In the genomic region with DNA sequence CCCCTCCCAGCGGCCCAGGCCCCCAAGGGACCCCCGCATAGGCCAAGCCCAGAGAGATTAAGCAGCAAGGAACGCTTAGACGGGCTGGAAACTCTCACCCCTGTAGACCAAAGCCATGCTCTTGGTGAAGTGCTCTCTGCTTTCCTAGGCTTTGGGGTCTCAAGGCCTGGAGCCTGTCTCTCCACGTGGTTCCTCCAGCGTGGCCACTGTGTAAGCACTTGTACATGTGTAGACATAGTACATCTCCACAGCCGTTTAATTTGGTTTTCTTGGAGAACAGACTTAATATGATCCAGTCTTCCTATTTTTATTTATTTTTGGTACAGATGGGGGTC, we compare ENCODE assay signal across 8 cellular contexts. TPM values are rescaled to one million over a fixed set of nuclear protein-coding genes. Genes with fewer than 3 reads are reported as not detected.
DNase-seq lines count a peak whose midpoint lies in the region; ATAC-seq and TF ChIP-seq lines count a peak whose summit lies in the region.

No MANE protein-coding gene starts in this region.

- peak overlapping the region; percentile 86 to 91 (median 90) for H3K9ac ChIP-seq in skeletal muscle tissue (ENCODE audit: low read depth in 1 of 3, low read length in 3 of 3)

- peak; percentile 49 for DNase-seq in activated CD8-positive, alpha-beta memory T cell treated with anti-CD3 and anti-CD28 coated beads, Interleukin-2, amount 10 ng/mL, durations not matched to agents 7 days and 5 days
- no peak for DNase-seq in activated CD8-positive, alpha-beta memory T cell treated with anti-CD3 and anti-CD28 coated beads, Interleukin-2, amount 50 U/mL, for 4 hours
- DNase-seq in SJCRH30 (peak in 1 of 2 experiments; percentile 37), fibroblast of mammary gland (ENCODE audit: low read depth) (no peak), hepatic stellate cell (ENCODE audit: low spot score) (no peak), GM20000 (ENCODE audit: low spot score) (no peak)
- DNase-seq in activated effector memory CD4-positive, alpha-beta T cell treated with Interleukin-2 at 50 U/mL for 16 hours, result no peak

- H3K27ac Mint-ChIP-seq in activated CD8-positive, alpha-beta memory T cell treated with anti-CD3 and anti-CD28 coated beads, Interleukin-2, amount 10 ng/mL, durations not matched to agents 7 days and 5 days, result peak overlapping the region; percentile 87

- H3K27me3 ChIP-seq in SJCRH30 (no peaks in the 10 kb centered on the region), skeletal muscle tissue (ENCODE audit: control insufficient read depth in 3 of 3, insufficient read depth in 3 of 3, low read length in 3 of 3) (no peaks in the 10 kb centered on the region)

- H3K9me3 ChIP-seq in SJCRH30 (replicated peaks) (no peaks in the 10 kb centered on the region), skeletal muscle tissue (ENCODE audit: control insufficient read depth in 3 of 3, low read length in 3 of 3) (no peaks in the 10 kb centered on the region)

- H3K27ac ChIP-seq in SJCRH30, result peak overlapping the region; percentile 60
- peak overlapping the region; percentile 66 for H3K27ac ChIP-seq in skeletal muscle tissue (ENCODE audit: low read depth, low read length)

- H3K36me3 ChIP-seq in SJCRH30 (peaks cover 11% of the 10 kb centered on the region; the same call in 1 of the 2 replicates), skeletal muscle tissue (ENCODE audit: control insufficient read depth in 3 of 3, insufficient read depth in 3 of 3, low read length in 3 of 3) (no peaks in the 10 kb centered on the region)

- H3K4me1 ChIP-seq in SJCRH30, result peaks cover 3% of the 10 kb centered on the region
- peaks cover 28 to 45% (median 40%) of the 10 kb centered on the region in 3 donors for H3K4me1 ChIP-seq in skeletal muscle tissue (ENCODE audit: control insufficient read depth in 3 of 3, insufficient read depth in 3 of 3, low read length in 3 of 3)

- peak; percentile 12 for ATAC-seq in activated CD8-positive, alpha-beta memory T cell treated with anti-CD3 and anti-CD28 coated beads, Interleukin-2, amount 10 ng/mL, durations not matched to agents 7 days and 5 days

- H3K4me3 ChIP-seq in SJCRH30 (peak overlapping the region; percentile 68), fibroblast of mammary gland (ENCODE audit: control insufficient read depth, low read depth, low read length) (peak overlapping the region; percentile 73), skeletal muscle tissue (ENCODE audit: low read length in 3 of 3) (peak overlapping the region; percentile 86 to 91 (median 89))

- H3K9me3 Mint-ChIP-seq in activated CD8-positive, alpha-beta memory T cell treated with anti-CD3 and anti-CD28 coated beads, Interleukin-2, amount 10 ng/mL, durations not matched to agents 7 days and 5 days (ENCODE audit: low read depth), result peaks cover 3% of the 10 kb centered on the region

- H3K4me1 Mint-ChIP-seq in activated CD8-positive, alpha-beta memory T cell treated with anti-CD3 and anti-CD28 coated beads, Interleukin-2, amount 10 ng/mL, durations not matched to agents 7 days and 5 days, result peaks cover 56% of the 10 kb centered on the region

- peaks cover 47% of the 10 kb centered on the region for H3K36me3 Mint-ChIP-seq in activated CD8-positive, alpha-beta memory T cell treated with anti-CD3 and anti-CD28 coated beads, Interleukin-2, amount 10 ng/mL, durations not matched to agents 7 days and 5 days

- peak overlapping the region; percentile 80 for H3K4me3 Mint-ChIP-seq in activated CD8-positive, alpha-beta memory T cell treated with anti-CD3 and anti-CD28 coated beads, Interleukin-2, amount 10 ng/mL, durations not matched to agents 7 days and 5 days

- H3K27me3 Mint-ChIP-seq in activated CD8-positive, alpha-beta memory T cell treated with anti-CD3 and anti-CD28 coated beads, Interleukin-2, amount 10 ng/mL, durations not matched to agents 7 days and 5 days, result no peaks in the 10 kb centered on the region

- TF ChIP-seq CTCF in fibroblast of mammary gland (conservative IDR thresholded peaks at IDR 0.05; ENCODE audit: control insufficient read depth, insufficient read depth, low read depth, low read length) (no peak), GM20000 (IDR thresholded peaks at IDR 0.05; ENCODE audit: extremely low read depth, missing control alignments) (no peak)

- CTCF ChIA-PET in activated CD8-positive, alpha-beta memory T cell treated with anti-CD3 and anti-CD28 coated beads, Interleukin-2, amount 10 ng/mL, durations not matched to agents 7 days and 5 days (lab: Charles Lee), result interaction anchor here (0.9 to 1.4 kb wide), 4 partner anchors 16 to 283 kb away, joined by 3 to 5 read pairs (median 4); partner anchors contain the start of genes ANKRD27 and FAAP24

RNA-seq across cellular contexts. Expression of gene NUDT19, which starts 1.1 kb away (rescaled TPM):
- total RNA-seq in activated CD8-positive, alpha-beta memory T cell treated with anti-CD3 and anti-CD28 coated beads, Interleukin-2, amount 10 ng/mL, durations not matched to agents 7 days and 5 days, result 10 to 100 TPM; 13.0 to 18.1 TPM
- 21.0 and 21.7 TPM in 2 replicates for total RNA-seq in SJCRH30 (2014; rRNA removed; shearing (Covaris generic))
- 6.3 TPM for total RNA-seq in skeletal muscle tissue

RNA-seq across cellular contexts. Expression of gene RGS9BP, which starts 17.0 kb away (rescaled TPM):
- total RNA-seq in activated CD8-positive, alpha-beta memory T cell treated with anti-CD3 and anti-CD28 coated beads, Interleukin-2, amount 10 ng/mL, durations not matched to agents 7 days and 5 days, result under 1 TPM; 0.28 to 0.79 TPM
- 0.18 and 0.38 TPM in 2 replicates for total RNA-seq in SJCRH30 (2014; rRNA removed; shearing (Covaris generic))
- 0.52 TPM for total RNA-seq in skeletal muscle tissue

RNA-seq across cellular contexts. Expression of gene ANKRD27, which starts 17.7 kb away (rescaled TPM):
- 10 to 100 TPM; 40.3 to 41.7 TPM for total RNA-seq in activated CD8-positive, alpha-beta memory T cell treated with anti-CD3 and anti-CD28 coated beads, Interleukin-2, amount 10 ng/mL, durations not matched to agents 7 days and 5 days
- total RNA-seq in SJCRH30 (2014; rRNA removed; shearing (Covaris generic)), result 32.2 and 33.8 TPM in 2 replicates
- total RNA-seq in skeletal muscle tissue, result 19.3 TPM

RNA-seq across cellular contexts. Expression of gene TDRD12, which starts 26.9 kb away (rescaled TPM):
- under 1 TPM in 1 of 2 experiments, not detected in 1; 0.12 TPM for total RNA-seq in activated CD8-positive, alpha-beta memory T cell treated with anti-CD3 and anti-CD28 coated beads, Interleukin-2, amount 10 ng/mL, durations not matched to agents 7 days and 5 days
- 0.18 and 0.26 TPM in 2 replicates for total RNA-seq in SJCRH30 (2014; rRNA removed; shearing (Covaris generic))
- 1.6 TPM for total RNA-seq in skeletal muscle tissue
